Comparison of ENCODE assay signal across 18 cellular contexts in the genomic region with DNA sequence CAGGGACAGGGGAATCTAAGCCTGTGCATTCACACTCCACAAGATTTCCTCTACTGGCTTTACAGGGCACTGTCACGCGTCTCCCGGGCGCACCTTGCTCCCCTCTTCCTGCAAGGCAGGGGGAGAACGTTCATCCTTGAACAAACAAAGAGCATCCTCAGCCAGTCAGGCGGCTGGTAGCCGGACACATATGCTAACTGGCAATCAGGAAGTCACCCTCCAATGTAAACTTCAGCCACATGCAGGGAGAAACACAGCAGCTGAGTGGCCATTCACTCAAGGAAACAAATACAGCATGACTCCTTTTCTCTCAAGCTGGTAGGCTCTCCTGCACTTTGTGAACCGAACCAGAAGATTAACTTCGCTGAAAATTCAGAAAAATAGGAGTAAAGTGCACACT.
"Had no signal": no experiment of that assay in that cellular context is flagged by ENCODE, and none has a peak within 500 bp of the region (broad histone marks: within the 10 kb centered on the region; RNA-seq: fewer than 3 reads in every experiment).

No MANE protein-coding gene starts in this region.

- H3K27me3 Mint-ChIP-seq: activated B cell treated with CpG ODN at 0.5 μM for 24 hours had no signal

- H3K4me3 Mint-ChIP-seq: activated B cell treated with CpG ODN at 0.5 μM for 24 hours; activated CD4-positive, alpha-beta memory T cell treated with anti-CD3 and anti-CD28 coated beads for 36 hours; activated CD8-positive, alpha-beta memory T cell treated with anti-CD3 and anti-CD28 coated beads, Interleukin-2, amount 10 ng/mL, durations not matched to agents 7 days and 5 days; activated naive CD8-positive, alpha-beta T cell; mesothelial cell of epicardium; nephron; stimulated activated naive CD8-positive, alpha-beta T cell treated with anti-CD3 and anti-CD28 coated beads, Interleukin-15, Interleukin-2, amounts not matched to agents 100 ng/mL and 50 ng/mL, for 24 hours had no signal

- H3K4me3 ChIP-seq: suprapubic skin, vagina had no signal

- H3K36me3 ChIP-seq: suprapubic skin, vagina had no signal

- H3K9me3 Mint-ChIP-seq: activated CD4-positive, alpha-beta memory T cell treated with anti-CD3 and anti-CD28 coated beads for 36 hours; nephron; stimulated activated naive CD8-positive, alpha-beta T cell treated with anti-CD3 and anti-CD28 coated beads, Interleukin-15, Interleukin-2, amounts not matched to agents 100 ng/mL and 50 ng/mL, for 24 hours had no signal

- ATAC-seq: activated CD8-positive, alpha-beta memory T cell treated with anti-CD3 and anti-CD28 coated beads, Interleukin-2, amount 10 ng/mL, durations not matched to agents 7 days and 5 days; left lobe of liver had no signal

- DNase-seq: activated B cell treated with CpG ODN at 0.5 μM for 24 hours; activated CD4-positive, alpha-beta memory T cell treated with anti-CD3 and anti-CD28 coated beads for 36 hours; activated CD4-positive, alpha-beta T cell treated with anti-CD3 and anti-CD28 coated beads for 4 hours; activated CD8-positive, alpha-beta memory T cell treated with anti-CD3 and anti-CD28 coated beads, Interleukin-2, amount 10 ng/mL, durations not matched to agents 7 days and 5 days; cerebellar nuclear complex; cortex of kidney; effector CD4-positive, alpha-beta T cell; hypothalamus; retina; stimulated activated CD4-positive, alpha-beta T cell treated with anti-CD3 and anti-CD28 coated beads, Interleukin-2, amount 100 ng/mL, for 24 hours; trophoblast cell had no signal

- H3K9me3 ChIP-seq: suprapubic skin, vagina had no signal

- H3K27ac Mint-ChIP-seq: activated B cell treated with CpG ODN at 0.5 μM for 24 hours; activated CD4-positive, alpha-beta memory T cell treated with anti-CD3 and anti-CD28 coated beads for 36 hours; activated CD8-positive, alpha-beta memory T cell treated with anti-CD3 and anti-CD28 coated beads, Interleukin-2, amount 10 ng/mL, durations not matched to agents 7 days and 5 days; activated naive CD8-positive, alpha-beta T cell; mesothelial cell of epicardium; nephron; stimulated activated naive CD8-positive, alpha-beta T cell treated with anti-CD3 and anti-CD28 coated beads, Interleukin-15, Interleukin-2, amounts not matched to agents 100 ng/mL and 50 ng/mL, for 24 hours had no signal
